In genomic region chr6:166970776-166971175, GRCh38 we compare ENCODE assay signal across 20 cellular contexts.
"Had no signal": no experiment of that assay in that cellular context is flagged by ENCODE, and none has a peak within 500 bp of the region (broad histone marks: within the 10 kb centered on the region; RNA-seq: fewer than 3 reads in every experiment).

No MANE protein-coding gene starts in this region.

- H3K4me1 Mint-ChIP-seq: nephron had no signal

- ATAC-seq: esophagus mucosa; heart left ventricle; left colon; left ventricle myocardium superior; psoas muscle; stimulated activated memory B cell treated with anti-CD40 and anti-IgM and Interleukin-4, amounts not matched to agents 10 μg/mL and 1 μg/mL and 100 μg/mL, for 72 hours; stimulated activated naive CD8-positive, alpha-beta T cell treated with anti-CD3 and anti-CD28 coated beads, Interleukin-15, amount 100 ng/mL, for 72 hours had no signal

- H3K9me3 ChIP-seq: heart left ventricle, psoas muscle, right lobe of liver, thoracic aorta had no signal

- H3K4me3 ChIP-seq: heart left ventricle, lung, psoas muscle, right lobe of liver, thoracic aorta had no signal

- H3K4me3 Mint-ChIP-seq: nephron; stimulated activated memory B cell treated with anti-CD40 and anti-IgM and Interleukin-4, amounts not matched to agents 10 μg/mL and 1 μg/mL and 100 μg/mL, for 72 hours; stimulated activated naive CD8-positive, alpha-beta T cell treated with anti-CD3 and anti-CD28 coated beads, Interleukin-15, amount 100 ng/mL, for 72 hours had no signal

- H3K36me3 ChIP-seq: heart left ventricle, right lobe of liver, thoracic aorta had no signal

- DNase-seq: effector memory CD4-positive, alpha-beta T cell; heart left ventricle; hippocampal formation; left colon; left ventricle myocardium superior; mesenchymal stem cell; midbrain; psoas muscle; retina; right lobe of liver; stimulated activated CD4-positive, alpha-beta T cell treated with anti-CD3 and anti-CD28 coated beads, Interleukin-4, amount 100 ng/mL, for 1 hour; stimulated activated naive CD8-positive, alpha-beta T cell treated with anti-CD3 and anti-CD28 coated beads, Interleukin-15, amount 100 ng/mL, for 72 hours; trophoblast cell had no signal

- H3K27ac ChIP-seq: heart left ventricle, psoas muscle, right lobe of liver, thoracic aorta had no signal

- H3K27me3 ChIP-seq: heart left ventricle, right lobe of liver had no signal

- H3K27ac Mint-ChIP-seq: nephron; stimulated activated memory B cell treated with anti-CD40 and anti-IgM and Interleukin-4, amounts not matched to agents 10 μg/mL and 1 μg/mL and 100 μg/mL, for 72 hours; stimulated activated naive CD8-positive, alpha-beta T cell treated with anti-CD3 and anti-CD28 coated beads, Interleukin-15, amount 100 ng/mL, for 72 hours had no signal

- FAIRE-seq: endometrium, frontal cortex had no signal

- H3K27me3 Mint-ChIP-seq: stimulated activated memory B cell treated with anti-CD40 and anti-IgM and Interleukin-4, amounts not matched to agents 10 μg/mL and 1 μg/mL and 100 μg/mL, for 72 hours; stimulated activated naive CD8-positive, alpha-beta T cell treated with anti-CD3 and anti-CD28 coated beads, Interleukin-15, amount 100 ng/mL, for 72 hours had no signal

- H3K4me1 ChIP-seq: psoas muscle, right lobe of liver had no signal
